Comparison of ENCODE assay signal across 8 cellular contexts in the genomic region with DNA sequence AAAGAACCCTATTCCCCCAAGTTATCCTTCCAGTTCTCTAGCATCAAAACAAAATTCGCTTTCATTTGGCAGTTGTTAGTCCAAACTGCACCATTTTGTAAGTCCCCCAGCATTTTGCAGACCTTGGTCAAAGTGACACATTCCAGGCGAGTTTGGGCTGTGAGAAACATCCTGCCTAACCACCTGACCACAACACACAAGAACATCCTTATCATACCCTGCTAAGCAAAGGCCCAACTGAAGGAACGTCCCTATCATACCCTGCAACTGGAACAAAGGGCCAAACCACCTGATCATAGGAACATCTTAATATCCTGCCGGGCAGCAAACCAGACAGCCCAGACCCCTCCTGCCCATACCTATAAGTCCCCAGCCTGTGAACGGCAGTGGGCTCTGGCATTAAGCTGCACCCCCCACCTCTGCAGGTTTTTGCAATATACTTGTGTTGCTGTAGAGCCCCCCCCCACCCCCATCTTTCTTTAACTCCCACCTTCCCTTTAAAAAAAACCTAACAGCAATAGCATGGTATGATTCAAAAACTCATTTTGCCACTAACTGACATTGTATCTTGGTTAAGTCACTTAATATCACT. TPM values are rescaled to one million over a fixed set of nuclear protein-coding genes. Genes with fewer than 3 reads are reported as not detected.
DNase-seq lines count a peak whose midpoint lies in the region; ATAC-seq and TF ChIP-seq lines count a peak whose summit lies in the region.

No MANE protein-coding gene starts in this region.

- no peaks in the 10 kb centered on the region for H3K9me2 ChIP-seq in OCI-LY7 (ENCODE audit: insufficient read depth, low read length)

- DNase-seq in OCI-LY7 (ENCODE audit: low spot score) (peak; percentile 31), osteoblast (ENCODE audit: insufficient read length, low spot score, missing footprints) (no peak), NCI-H2196 treated with DMSO at 0.1 percent for 48 hours (lab: John Stamatoyannopoulos, UW; ENCODE audit: unreplicated experiment) (no peak), cerebellar nuclear complex (lab: John Stamatoyannopoulos, UW) (no peak), NCI-H524 treated with DMSO at 0.1 percent for 48 hours (lab: John Stamatoyannopoulos, UW) (no peak)

- H3K79me2 ChIP-seq in OCI-LY7 (ENCODE audit: insufficient read depth, low read depth, low read length): peaks cover 66% of the 10 kb centered on the region
- H3K79me2 ChIP-seq in osteoblast (ENCODE audit: insufficient read depth, low read length): peaks cover 72% of the 10 kb centered on the region

- H3K36me3 ChIP-seq in OCI-LY7 (ENCODE audit: insufficient read depth, low read length) (peaks cover 36% of the 10 kb centered on the region), duodenal mucosa (ENCODE audit: control insufficient read depth in 1 of 2, insufficient read depth in 2 of 2, low read length in 2 of 2) (peaks cover 0 to 9% of the 10 kb centered on the region in 2 donors), osteoblast (ENCODE audit: insufficient read depth, low read length) (peaks cover 7% of the 10 kb centered on the region)

- H3K4me1 ChIP-seq in OCI-LY7 (ENCODE audit: insufficient read depth, low read length, poor library complexity, severe bottlenecking) (peaks cover 33% of the 10 kb centered on the region), duodenal mucosa (ENCODE audit: control insufficient read depth in 1 of 2, insufficient read depth in 2 of 2, low read length in 2 of 2) (peaks cover 15% of the 10 kb centered on the region in 2 donors), osteoblast (ENCODE audit: insufficient read depth, low read length) (peaks cover 37% of the 10 kb centered on the region)

- CTCF ChIA-PET in OCI-LY7 (lab: Charles Lee; ENCODE audit: unreplicated experiment): no interaction called here

- intact Hi-C loops in OCI-LY7 (cut with micrococcal nuclease; ENCODE audit: unreplicated experiment): loop anchor here (5.0 kb wide), 4 partner anchors 108 to 253 kb away; no protein-coding TSS in a partner anchor

- no peaks in the 10 kb centered on the region for H3K9me3 ChIP-seq in OCI-LY7 (ENCODE audit: low read length)
- no peaks in the 10 kb centered on the region for H3K9me3 ChIP-seq in duodenal mucosa (ENCODE audit: control insufficient read depth in 1 of 2, low read length in 2 of 2)
- H3K9me3 ChIP-seq in osteoblast (ENCODE audit: low read depth, low read length): no peaks in the 10 kb centered on the region

- no peak for TF ChIP-seq CTCF in OCI-LY7 (conservative IDR thresholded peaks at IDR 0.05; ENCODE audit: low read length)
- TF ChIP-seq CTCF in osteoblast (IDR thresholded peaks at IDR 0.05; ENCODE audit: extremely low read depth, low read depth, low read length): no peak

- peaks cover 25% of the 10 kb centered on the region; the same call in 1 of the 2 replicates for H4K20me1 ChIP-seq in OCI-LY7 (ENCODE audit: insufficient read depth, low read length)
- peaks cover 13% of the 10 kb centered on the region for H4K20me1 ChIP-seq in osteoblast (ENCODE audit: insufficient read depth, low read length)

- H2AFZ ChIP-seq in OCI-LY7 (ENCODE audit: low read length) (no peak overlapping the region), osteoblast (ENCODE audit: low read length) (no peak overlapping the region)

- POLR2A ChIA-PET in OCI-LY7 (lab: Charles Lee): interaction anchor here (0.6 kb wide), 1 partner anchor 41 kb away, joined by 4 read pairs; no protein-coding TSS in a partner anchor

- peak overlapping the region; percentile 14 for H3K4me3 ChIP-seq in GM08714 (ENCODE audit: low read length)
- H3K4me3 ChIP-seq in OCI-LY7 (ENCODE audit: low read depth, low read length, poor library complexity, severe bottlenecking): peak overlapping the region; percentile 82
- H3K4me3 ChIP-seq in duodenal mucosa (ENCODE audit: low read depth in 1 of 2, low read length in 2 of 2): peak overlapping the region; percentile 4 to 17
- H3K4me3 ChIP-seq in osteoblast (ENCODE audit: insufficient read depth, low read length): peak overlapping the region; percentile 90

- ATAC-seq in esophagus mucosa: no peak

- H3K27me3 ChIP-seq in duodenal mucosa (ENCODE audit: control insufficient read depth in 1 of 2, insufficient read depth in 2 of 2, low read length in 2 of 2) (no peaks in the 10 kb centered on the region), osteoblast (ENCODE audit: insufficient read depth, low read length) (no peaks in the 10 kb centered on the region)

- BruUV-seq in OCI-LY7 (replicated peaks; lab: Mats Ljungman, UMichigan): no TSS peak

- H3K4me2 ChIP-seq in OCI-LY7 (ENCODE audit: low read length) (peak overlapping the region; percentile 94), osteoblast (ENCODE audit: insufficient read depth, low read length) (peak overlapping the region; percentile 95)

- H3K9ac ChIP-seq in duodenal mucosa (ENCODE audit: low read depth in 1 of 2, low read length in 2 of 2): no peak overlapping the region

- H3K27ac ChIP-seq in OCI-LY7 (ENCODE audit: low read depth, low read length, poor library complexity, severe bottlenecking) (no peak overlapping the region), duodenal mucosa (ENCODE audit: low read depth, low read length) (no peak overlapping the region), osteoblast (ENCODE audit: low read depth, low read length) (peak overlapping the region; percentile 99)

RNA-seq across cellular contexts. Expression of a gene that starts 2.7 kb away (rescaled TPM):
- total RNA-seq in OCI-LY7 (2014; rRNA removed; shearing (Covaris generic)): 47.0 and 49.1 TPM in 2 replicates
- total RNA-seq in OCI-LY7 (2022): 54.4 and 64.2 TPM in 2 replicates
- 86.3 and 101 TPM in 2 replicates for total RNA-seq in osteoblast
- 19.2 TPM for total RNA-seq in esophagus mucosa

Comparison
In these comparisons a context has a peak if more than half of its experiments do, and no peak if none do; other contexts are left out.
1. H3K4me3 ChIP-seq: peak in every context shown above with its lines; median percentile 90 in osteoblast; 82 in OCI-LY7; 14 in GM08714; 10 in duodenal mucosa.